Comparison of ENCODE assay signal across 10 cellular contexts in the genomic region with DNA sequence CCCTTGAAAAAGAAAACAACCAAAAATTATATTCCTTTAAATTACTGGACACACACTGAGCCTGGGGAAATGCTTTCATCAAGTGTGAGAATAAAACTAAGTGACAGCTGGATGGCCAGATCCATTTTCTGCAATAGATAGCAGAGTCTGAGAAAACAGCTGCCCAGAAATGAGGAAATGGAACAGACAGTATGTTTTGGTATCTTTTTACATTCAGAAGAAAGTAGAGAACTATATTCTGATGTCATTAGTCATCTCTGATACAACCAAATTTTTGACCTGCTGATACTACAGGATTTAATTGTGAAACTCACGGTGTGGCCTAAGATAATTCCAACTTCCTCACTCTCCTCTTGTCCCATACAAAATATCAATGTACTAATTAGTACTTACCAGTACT.
DNase-seq lines count a peak whose midpoint lies in the region; ATAC-seq and TF ChIP-seq lines count a peak whose summit lies in the region.
"Had no signal": no experiment of that assay in that cellular context is flagged by ENCODE, and none has a peak within 500 bp of the region (broad histone marks: within the 10 kb centered on the region; RNA-seq: fewer than 3 reads in every experiment).

No MANE protein-coding gene starts in this region.

- H2AFZ ChIP-seq in GM23248: no peak overlapping the region

- peaks cover 1% of the 10 kb centered on the region for H3K27me3 Mint-ChIP-seq in activated CD8-positive, alpha-beta T cell treated with anti-CD3 and anti-CD28 coated beads for 36 hours

- H3K4me1 Mint-ChIP-seq in activated CD8-positive, alpha-beta T cell treated with anti-CD3 and anti-CD28 coated beads for 36 hours (ENCODE audit: low read depth): no peaks in the 10 kb centered on the region

- POLR2A ChIA-PET in activated CD8-positive, alpha-beta T cell treated with anti-CD3 and anti-CD28 coated beads for 36 hours (lab: Charles Lee): no interaction called here

- 11 to 35% methylated on average over 1 of the region's 1 CpG for WGBS in GM23248 (ENCODE audit: low coverage in 1 of 2, low lambda C conversion rate in 2 of 2, missing lambda C conversion rate in 2 of 2), 2 experiments

- H3K27ac Mint-ChIP-seq in activated CD8-positive, alpha-beta T cell treated with anti-CD3 and anti-CD28 coated beads for 36 hours: no peak overlapping the region
- H3K27ac Mint-ChIP-seq: effector memory CD8-positive, alpha-beta T cell had no signal

- H3K9me3 Mint-ChIP-seq in activated CD8-positive, alpha-beta T cell treated with anti-CD3 and anti-CD28 coated beads for 36 hours: no peaks in the 10 kb centered on the region
- H3K9me3 Mint-ChIP-seq: effector memory CD8-positive, alpha-beta T cell had no signal

- in situ Hi-C loops in GM23248 (cut with MboI): no loop called here

- H3K4me3 ChIP-seq in GM23248: 0 out of 2 replicates have a peak overlapping the region, but pooled peaks have one; percentile 6

- H3K9ac ChIP-seq in GM23248: no peak overlapping the region

- intact Hi-C loops in activated CD8-positive, alpha-beta T cell treated with anti-CD3 and anti-CD28 coated beads for 36 hours (cut with micrococcal nuclease): no loop called here

- no peaks in the 10 kb centered on the region for H3K36me3 Mint-ChIP-seq in activated CD8-positive, alpha-beta T cell treated with anti-CD3 and anti-CD28 coated beads for 36 hours (ENCODE audit: low read depth)

- H4K20me1 ChIP-seq in GM23248 (ENCODE audit: insufficient read depth): no peaks in the 10 kb centered on the region

- peak overlapping the region; percentile 38 for H3K4me2 ChIP-seq in GM23248 (ENCODE audit: unreplicated experiment)

- peaks cover 100% of the 10 kb centered on the region for H3K79me2 ChIP-seq in GM23248 (ENCODE audit: insufficient read depth)

- no peaks in the 10 kb centered on the region for H3K9me3 ChIP-seq in GM23248 (ENCODE audit: low read depth)

- no peak overlapping the region for H3K4me3 Mint-ChIP-seq in activated CD8-positive, alpha-beta T cell treated with anti-CD3 and anti-CD28 coated beads for 36 hours
- H3K4me3 Mint-ChIP-seq: effector memory CD8-positive, alpha-beta T cell had no signal

- peaks cover 25% of the 10 kb centered on the region for H3K4me1 ChIP-seq in GM23248 (ENCODE audit: insufficient read depth)
- H3K4me1 ChIP-seq in foreskin keratinocyte: peaks cover 17% of the 10 kb centered on the region

- CTCF ChIA-PET in activated CD8-positive, alpha-beta T cell treated with anti-CD3 and anti-CD28 coated beads for 36 hours (lab: Charles Lee): no interaction called here

- TF ChIP-seq POLR2A in GM18505 (IDR thresholded peaks at IDR 0.05; ENCODE audit: borderline replicate concordance, extremely low read depth, insufficient read depth, insufficient read length): no peak

- H3K9me2 ChIP-seq in GM23248 (ENCODE audit: insufficient read depth): no peaks in the 10 kb centered on the region

- H3K27me3 ChIP-seq in GM23248 (replicated peaks; ENCODE audit: insufficient read depth): no peaks in the 10 kb centered on the region
- H3K27me3 ChIP-seq in foreskin keratinocyte: no peaks in the 10 kb centered on the region

- H3K27ac ChIP-seq in GM23248 (peak overlapping the region; percentile 48), foreskin keratinocyte (peak overlapping the region; percentile 27)

- DNase-seq in GM23248 (peak; percentile 49), M059J (ENCODE audit: low read depth) (peak; percentile 35), foreskin keratinocyte (no peak), AG20443 (ENCODE audit: low spot score) (no peak), NCI-H2227 treated with DMSO at 0.1 percent for 48 hours (lab: John Stamatoyannopoulos, UW) (no peak), cerebellum (ENCODE audit: low spot score) (no peak)
- DNase-seq in activated CD8-positive, alpha-beta T cell treated with anti-CD3 and anti-CD28 coated beads for 36 hours: no peak
- DNase-seq: DMS153; effector memory CD8-positive, alpha-beta T cell had no signal

- peak; percentile 79 for ATAC-seq in GM18505 (IDR thresholded peaks at IDR 0.05; ENCODE audit: unreplicated experiment)
- no peak for ATAC-seq in foreskin keratinocyte
- no peak for ATAC-seq in activated CD8-positive, alpha-beta T cell treated with anti-CD3 and anti-CD28 coated beads for 36 hours
- ATAC-seq: effector memory CD8-positive, alpha-beta T cell had no signal

- peaks cover 80% of the 10 kb centered on the region for H3F3A ChIP-seq in GM23248 (ENCODE audit: insufficient read depth)

- peaks cover 19% of the 10 kb centered on the region for H3K36me3 ChIP-seq in GM23248 (ENCODE audit: low read depth)

- no peak for TF ChIP-seq CTCF in foreskin keratinocyte (conservative IDR thresholded peaks at IDR 0.05)
- TF ChIP-seq CTCF in activated CD8-positive, alpha-beta T cell treated with anti-CD3 and anti-CD28 coated beads for 36 hours (IDR thresholded peaks at IDR 0.05): no peak

Comparison
In these comparisons a context has a peak if more than half of its experiments do, and no peak if none do; other contexts are left out.
1. DNase-seq: peak in GM23248 (single experiment) and M059J (single experiment); none in foreskin keratinocyte (0 of 2), AG20443 (single experiment), NCI-H2227 treated with DMSO at 0.1 percent for 48 hours (single experiment), cerebellum (single experiment) and activated CD8-positive, alpha-beta T cell treated with anti-CD3 and anti-CD28 coated beads for 36 hours (single experiment).